16 cellular contexts compared by ENCODE assay signal in the genomic region with DNA sequence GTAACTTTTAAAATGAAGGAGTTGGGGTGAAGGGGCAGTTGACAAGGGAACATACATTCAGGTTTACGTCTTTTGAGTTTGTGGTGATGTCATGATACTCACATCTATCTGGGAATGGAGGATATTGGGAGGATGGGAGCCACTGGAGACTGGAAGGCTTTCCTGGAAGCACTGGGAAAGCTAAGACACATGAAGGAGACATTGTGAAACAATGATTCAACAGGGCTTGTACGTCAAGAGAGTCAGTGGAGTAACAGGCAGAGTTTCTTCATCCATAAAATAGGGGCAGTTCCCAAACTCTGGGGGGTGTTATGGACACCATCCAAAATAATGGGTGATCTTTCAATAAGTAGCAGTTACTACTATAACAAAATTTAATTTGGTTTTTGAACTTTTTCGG.
"Had no signal": no experiment of that assay in that cellular context is flagged by ENCODE, and none has a peak within 500 bp of the region (broad histone marks: within the 10 kb centered on the region; RNA-seq: fewer than 3 reads in every experiment).

No MANE protein-coding gene starts in this region.

- H3K9me3 ChIP-seq: adrenal gland, body of pancreas, pancreas, sigmoid colon, tibial artery had no signal

- H3K27ac ChIP-seq: adrenal gland, body of pancreas, pancreas, sigmoid colon, tibial artery had no signal

- ATAC-seq: body of pancreas; left lobe of liver; stimulated activated effector memory CD8-positive, alpha-beta T cell treated with anti-CD3 and anti-CD28 coated beads, Interleukin-12 subunit alpha, Interleukin-12 subunit beta, amount 100 ng/mL, for 72 hours had no signal

- H3K27me3 ChIP-seq: adrenal gland, body of pancreas, pancreas, sigmoid colon, tibial artery had no signal

- H3K36me3 ChIP-seq: adrenal gland, pancreas, sigmoid colon, tibial artery had no signal

- H3K4me1 Mint-ChIP-seq: naive B cell; stimulated activated effector memory CD8-positive, alpha-beta T cell treated with anti-CD3 and anti-CD28 coated beads, Interleukin-12 subunit alpha, Interleukin-12 subunit beta, amount 100 ng/mL, for 72 hours had no signal

- H3K36me3 Mint-ChIP-seq: naive B cell; stimulated activated effector memory CD8-positive, alpha-beta T cell treated with anti-CD3 and anti-CD28 coated beads, Interleukin-12 subunit alpha, Interleukin-12 subunit beta, amount 100 ng/mL, for 72 hours had no signal

- H3K4me1 ChIP-seq: adrenal gland, body of pancreas, pancreas, sigmoid colon had no signal

- DNase-seq: activated CD4-positive, CD25-positive, alpha-beta regulatory T cell treated with anti-CD3 and anti-CD28 coated beads, Interleukin-2, amount 50 U/mL, for 72 hours; activated naive CD4-positive, alpha-beta T cell treated with anti-CD3 and anti-CD28 coated beads for 36 hours; activated T-cell treated with anti-CD3 and anti-CD28 coated beads, Interleukin-2, amount 50 U/mL, for 1 hour; adrenal gland; body of pancreas; effector CD8-positive, alpha-beta T cell; islet precursor cell; naive B cell; pancreas; sigmoid colon; T-helper 1 cell; T1000; tibial artery had no signal

- H3K27ac Mint-ChIP-seq: activated naive CD4-positive, alpha-beta T cell treated with anti-CD3 and anti-CD28 coated beads for 36 hours; activated T-helper 2 cell treated with anti-CD3 and anti-CD28 coated beads, Interferon-gamma antibody, Interleukin-2, Interleukin-4, amounts not matched to agents 10 μg/mL and 5 μg/mL and 100 μg/mL, durations not matched to agents 14 hours and 24 hours and 36 hours; naive B cell; stimulated activated effector memory CD8-positive, alpha-beta T cell treated with anti-CD3 and anti-CD28 coated beads, Interleukin-12 subunit alpha, Interleukin-12 subunit beta, amount 100 ng/mL, for 72 hours had no signal

- H3K4me3 ChIP-seq: adrenal gland, body of pancreas, pancreas, sigmoid colon, tibial artery had no signal

- H3K4me3 Mint-ChIP-seq: activated naive CD4-positive, alpha-beta T cell treated with anti-CD3 and anti-CD28 coated beads for 36 hours; naive B cell; stimulated activated effector memory CD8-positive, alpha-beta T cell treated with anti-CD3 and anti-CD28 coated beads, Interleukin-12 subunit alpha, Interleukin-12 subunit beta, amount 100 ng/mL, for 72 hours had no signal
